8 cellular contexts compared by ENCODE assay signal in the genomic region with DNA sequence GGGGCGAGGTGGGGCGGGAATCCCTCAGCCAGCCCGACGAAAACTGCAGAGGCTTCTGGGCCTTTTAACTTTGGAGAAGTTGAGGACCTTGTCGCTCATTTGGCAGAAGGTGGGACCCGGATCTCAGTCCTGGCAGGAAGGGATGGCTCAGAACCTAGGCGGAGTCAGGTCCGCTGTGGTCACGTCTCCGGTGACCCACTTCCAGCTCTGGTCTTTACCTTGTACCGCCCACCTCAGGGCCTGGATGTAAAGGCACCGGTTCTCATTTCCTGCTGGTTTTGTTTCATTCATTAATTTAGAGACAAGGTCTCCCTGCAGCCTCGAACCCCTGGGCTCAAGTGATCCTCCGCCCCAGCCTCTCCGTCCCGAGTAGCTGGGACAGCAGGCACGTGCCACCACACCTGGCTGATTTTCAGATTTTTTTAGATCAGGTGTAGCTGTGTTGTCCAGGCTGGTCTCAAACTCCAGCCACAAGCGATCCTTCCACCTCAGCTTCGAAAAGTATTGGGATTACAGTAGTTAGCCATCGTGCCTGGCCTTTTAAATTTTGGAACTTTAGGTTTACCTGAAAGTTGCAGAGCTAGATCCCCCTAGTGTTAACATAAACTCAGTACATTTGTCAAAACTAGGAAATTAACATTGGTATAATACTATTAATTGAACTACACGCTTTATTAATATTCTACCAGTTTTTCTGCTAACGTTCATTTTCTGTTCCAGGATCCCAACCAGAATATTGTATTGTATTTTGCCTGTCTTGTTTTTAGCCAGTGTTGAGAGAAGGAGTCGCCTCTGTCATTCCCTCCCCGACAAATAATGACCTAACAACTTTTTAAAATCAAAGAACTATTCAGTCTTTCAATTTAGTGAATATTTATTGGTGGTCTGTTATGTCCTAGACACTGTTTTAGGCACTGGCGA. TPM values are rescaled to one million over a fixed set of nuclear protein-coding genes. Genes with fewer than 3 reads are reported as not detected.
A peak's percentile ranks its signal among the peaks of the same experiment; 100 is the strongest.
DNase-seq lines count a peak whose midpoint lies in the region; ATAC-seq, FAIRE-seq and TF ChIP-seq lines count a peak whose summit lies in the region.

No MANE protein-coding gene starts in this region.

- peak overlapping the region; percentile 90 to 96 (median 92) for H3K4me3 Mint-ChIP-seq in CD4-positive, CD25-positive, alpha-beta regulatory T cell

- H3K27me3 ChIP-seq in CD4-positive, CD25-positive, alpha-beta regulatory T cell (ENCODE audit: control insufficient read depth, insufficient read depth, low read length), result no peaks in the 10 kb centered on the region
- H3K27me3 ChIP-seq in OCI-LY3 (ENCODE audit: low read depth, low read length), result no peaks in the 10 kb centered on the region
- no peaks in the 10 kb centered on the region for H3K27me3 ChIP-seq in pancreas

- peak overlapping the region; percentile 44; the same call in 1 of the 2 replicates for H2AFZ ChIP-seq in OCI-LY3 (ENCODE audit: low read depth, low read length)

- no peaks in the 10 kb centered on the region for H4K20me1 ChIP-seq in OCI-LY3 (ENCODE audit: insufficient read depth, low read length)

- H3K9me3 Mint-ChIP-seq in CD4-positive, CD25-positive, alpha-beta regulatory T cell, result no peaks in the 10 kb centered on the region

- peaks cover 5% of the 10 kb centered on the region for H3K27me3 Mint-ChIP-seq in CD4-positive, CD25-positive, alpha-beta regulatory T cell

- H3K79me2 ChIP-seq in OCI-LY3 (ENCODE audit: low read length), result peaks cover 21% of the 10 kb centered on the region

- TF ChIP-seq CTCF in OCI-LY3 (IDR thresholded peaks at IDR 0.05; ENCODE audit: low read depth, low read length), result peak; percentile 93
- peak in 3 of 4 donors; percentile 5 to 29 (median 23) for TF ChIP-seq CTCF in pancreas (IDR thresholded peaks at IDR 0.05)

- H3K4me1 Mint-ChIP-seq in CD4-positive, CD25-positive, alpha-beta regulatory T cell, result peaks cover 20 to 32% (median 23%) of the 10 kb centered on the region in 4 donors

- peak overlapping the region; percentile 89 to 98 (median 90) for H3K27ac Mint-ChIP-seq in CD4-positive, CD25-positive, alpha-beta regulatory T cell

- peak; percentile 10 to 32 for ATAC-seq in CD4-positive, CD25-positive, alpha-beta regulatory T cell (ENCODE audit: low read depth in 2 of 2)
- ATAC-seq in GM19372 (IDR thresholded peaks at IDR 0.05; ENCODE audit: low read depth, unreplicated experiment) (peak; percentile 35), HG03442 (IDR thresholded peaks at IDR 0.05; ENCODE audit: unreplicated experiment) (peak; percentile 35), pancreas (peak; percentile 51 to 66 (median 61))

- peaks cover 3% of the 10 kb centered on the region for H3K36me3 ChIP-seq in CD4-positive, CD25-positive, alpha-beta regulatory T cell (ENCODE audit: control insufficient read depth, insufficient read depth, low read length)
- H3K36me3 ChIP-seq in OCI-LY3 (replicated peaks; ENCODE audit: low read depth, low read length), result peaks cover 11% of the 10 kb centered on the region
- H3K36me3 ChIP-seq in pancreas, result no peaks in the 10 kb centered on the region

- H3K9me3 ChIP-seq in CD4-positive, CD25-positive, alpha-beta regulatory T cell (ENCODE audit: control insufficient read depth in 2 of 2, low read length in 2 of 2), result no peaks in the 10 kb centered on the region
- H3K9me3 ChIP-seq in OCI-LY3 (ENCODE audit: insufficient read depth, low read length) (no peaks in the 10 kb centered on the region), pancreas (no peaks in the 10 kb centered on the region)

- 5 to 6% methylated on average over 25 of the region's 25 CpGs for WGBS in pancreas, 2 donors

- H3K4me1 ChIP-seq in CD4-positive, CD25-positive, alpha-beta regulatory T cell (ENCODE audit: control insufficient read depth, insufficient read depth, low read length, poor library complexity, severe bottlenecking), result peaks cover 19% of the 10 kb centered on the region
- H3K4me1 ChIP-seq in OCI-LY3 (ENCODE audit: low read length), result peaks cover 36% of the 10 kb centered on the region
- H3K4me1 ChIP-seq in pancreas, result peaks cover 0 to 7% (median 0%) of the 10 kb centered on the region in 3 donors

- peak overlapping the region; percentile 97 for H3K9ac ChIP-seq in OCI-LY3 (ENCODE audit: low read length)

- H3K27ac ChIP-seq in CD4-positive, CD25-positive, alpha-beta regulatory T cell (ENCODE audit: insufficient read depth, low read length, poor library complexity, severe bottlenecking), result peak overlapping the region; percentile 89
- H3K27ac ChIP-seq in OCI-LY3 (ENCODE audit: low read length) (peak overlapping the region; percentile 89), pancreas (peak overlapping the region; percentile 85 to 96 (median 93))

- H3K36me3 Mint-ChIP-seq in CD4-positive, CD25-positive, alpha-beta regulatory T cell, result peaks cover 6% of the 10 kb centered on the region

- H3K4me3 ChIP-seq in CD4-positive, CD25-positive, alpha-beta regulatory T cell (ENCODE audit: low read depth, low read length), result peak overlapping the region; percentile 83
- H3K4me3 ChIP-seq in OCI-LY3 (ENCODE audit: low read length), result peak overlapping the region; percentile 83
- peak overlapping the region; percentile 67 to 88 (median 81) for H3K4me3 ChIP-seq in pancreas

- no peak for FAIRE-seq in pancreas (lab: Jason Lieb, UNC)

- intact Hi-C loops in pancreas (cut with DNase I), result loop anchor here in 1 of 3 donors (10.0 kb wide), 1 partner anchor 45 kb away; the partner anchor contains the start of gene MBD2

- H3K4me2 ChIP-seq in OCI-LY3 (ENCODE audit: low read length), result peak overlapping the region; percentile 89

- peak; percentile 40 to 78 (median 49) for DNase-seq in CD4-positive, CD25-positive, alpha-beta regulatory T cell
- DNase-seq in activated gamma-delta T cell (lab: John Stamatoyannopoulos, UW), result peak; percentile 17
- DNase-seq in glomerular visceral epithelial cell (ENCODE audit: extremely low spot score), result peak; percentile 77
- peak; percentile 37 to 59 (median 56) for DNase-seq in pancreas
- DNase-seq in NCI-H2081 treated with DMSO at 0.1 percent for 48 hours (lab: John Stamatoyannopoulos, UW), result no peak

RNA-seq across cellular contexts. Expression of gene POLI, which starts 0.9 kb away (rescaled TPM):
- 16.6 TPM for total RNA-seq in CD4-positive, CD25-positive, alpha-beta regulatory T cell
- polyA plus RNA-seq in CD4-positive, CD25-positive, alpha-beta regulatory T cell, result 1 to 10 TPM; 4.1 to 8.4 (median 6.1) TPM
- 10 to 100 TPM; 11.8 to 24.7 (median 19.3) TPM for total RNA-seq in pancreas
- polyA plus RNA-seq in pancreas, result 10 to 100 TPM; 17.8 to 27.3 TPM

RNA-seq across cellular contexts. Expression of gene MBD2, which starts 45.7 kb away (rescaled TPM):
- 132 TPM for total RNA-seq in CD4-positive, CD25-positive, alpha-beta regulatory T cell
- 10 to 100 TPM in 3 of 4 donors, 1 to 10 TPM in 1; 8.4 to 26.8 (median 18.5) TPM for polyA plus RNA-seq in CD4-positive, CD25-positive, alpha-beta regulatory T cell
- total RNA-seq in pancreas, result 10 to 100 TPM; 44.0 to 60.5 (median 51.4) TPM
- polyA plus RNA-seq in pancreas, result 10 to 100 TPM; 15.7 to 20.9 TPM
